In genomic region chr4:48779095-48779997, GRCh38 we compare ENCODE assay signal across 1 cellular context.
TF ChIP-seq lines count a peak whose summit lies in the region.

No MANE protein-coding gene starts in this region.

TF ChIP-seq in K562, 482 proteins besides CTCF, POLR2A, EP300 and RAD21 (continued from another document and continues in another):
- TF ChIP-seq, protein P1, sequence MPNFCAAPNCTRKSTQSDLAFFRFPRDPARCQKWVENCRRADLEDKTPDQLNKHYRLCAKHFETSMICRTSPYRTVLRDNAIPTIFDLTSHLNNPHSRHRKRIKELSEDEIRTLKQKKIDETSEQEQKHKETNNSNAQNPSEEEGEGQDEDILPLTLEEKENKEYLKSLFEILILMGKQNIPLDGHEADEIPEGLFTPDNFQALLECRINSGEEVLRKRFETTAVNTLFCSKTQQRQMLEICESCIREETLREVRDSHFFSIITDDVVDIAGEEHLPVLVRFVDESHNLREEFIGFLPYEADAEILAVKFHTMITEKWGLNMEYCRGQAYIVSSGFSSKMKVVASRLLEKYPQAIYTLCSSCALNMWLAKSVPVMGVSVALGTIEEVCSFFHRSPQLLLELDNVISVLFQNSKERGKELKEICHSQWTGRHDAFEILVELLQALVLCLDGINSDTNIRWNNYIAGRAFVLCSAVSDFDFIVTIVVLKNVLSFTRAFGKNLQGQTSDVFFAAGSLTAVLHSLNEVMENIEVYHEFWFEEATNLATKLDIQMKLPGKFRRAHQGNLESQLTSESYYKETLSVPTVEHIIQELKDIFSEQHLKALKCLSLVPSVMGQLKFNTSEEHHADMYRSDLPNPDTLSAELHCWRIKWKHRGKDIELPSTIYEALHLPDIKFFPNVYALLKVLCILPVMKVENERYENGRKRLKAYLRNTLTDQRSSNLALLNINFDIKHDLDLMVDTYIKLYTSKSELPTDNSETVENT (CRISPR knock-in tag; IDR thresholded peaks at IDR 0.05): peak; percentile 11; the same call in 1 of the 2 replicates
- TF ChIP-seq RBM34 (IDR thresholded peaks at IDR 0.05; ENCODE audit: borderline replicate concordance, insufficient read depth, low read length): no peak; the same call in 1 of the 2 replicates
- TF ChIP-seq ZNF707 (CRISPR knock-in tag; conservative IDR thresholded peaks at IDR 0.05): no peak
- no peak for TF ChIP-seq ZNF316 (IDR thresholded peaks at IDR 0.05)
- peak; percentile 89; the same call in 1 of the 2 replicates for TF ChIP-seq KAT7 (CRISPR knock-in tag; IDR thresholded peaks at IDR 0.05; ENCODE audit: borderline replicate concordance)
- peak; percentile 50; the same call in 1 of the 2 replicates for TF ChIP-seq ZNF511 (CRISPR knock-in tag; IDR thresholded peaks at IDR 0.05)
- TF ChIP-seq NCOR1 (IDR thresholded peaks at IDR 0.05): no peak
- no peak for TF ChIP-seq WHSC1 (IDR thresholded peaks at IDR 0.05; ENCODE audit: low read length)
- TF ChIP-seq RAD51 (IDR thresholded peaks at IDR 0.05; ENCODE audit: borderline replicate concordance, low read depth): no peak
- TF ChIP-seq NR1H2 (CRISPR knock-in tag; IDR thresholded peaks at IDR 0.05): no peak
- no peak for TF ChIP-seq ZNF224 (CRISPR knock-in tag; IDR thresholded peaks at IDR 0.05)
- TF ChIP-seq MCM2 (IDR thresholded peaks at IDR 0.05; ENCODE audit: low read depth): no peak
- TF ChIP-seq, protein P2, sequence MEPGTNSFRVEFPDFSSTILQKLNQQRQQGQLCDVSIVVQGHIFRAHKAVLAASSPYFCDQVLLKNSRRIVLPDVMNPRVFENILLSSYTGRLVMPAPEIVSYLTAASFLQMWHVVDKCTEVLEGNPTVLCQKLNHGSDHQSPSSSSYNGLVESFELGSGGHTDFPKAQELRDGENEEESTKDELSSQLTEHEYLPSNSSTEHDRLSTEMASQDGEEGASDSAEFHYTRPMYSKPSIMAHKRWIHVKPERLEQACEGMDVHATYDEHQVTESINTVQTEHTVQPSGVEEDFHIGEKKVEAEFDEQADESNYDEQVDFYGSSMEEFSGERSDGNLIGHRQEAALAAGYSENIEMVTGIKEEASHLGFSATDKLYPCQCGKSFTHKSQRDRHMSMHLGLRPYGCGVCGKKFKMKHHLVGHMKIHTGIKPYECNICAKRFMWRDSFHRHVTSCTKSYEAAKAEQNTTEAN (CRISPR knock-in tag; IDR thresholded peaks at IDR 0.05): 0 out of 2 replicates have a peak, but pooled peaks have one; percentile 17
- TF ChIP-seq DDX20 (tag; IDR thresholded peaks at IDR 0.05; ENCODE audit: low read depth): no peak
- TF ChIP-seq FUS (optimal IDR thresholded peaks at IDR 0.05; ENCODE audit: low read depth, low read length): no peak
- TF ChIP-seq KDM5B (IDR thresholded peaks at IDR 0.05; ENCODE audit: insufficient replicate concordance, low read depth, low read length): peak; percentile 3
- TF ChIP-seq C11orf30 (IDR thresholded peaks at IDR 0.05; ENCODE audit: low read depth): no peak
- no peak for TF ChIP-seq ETV5 (CRISPR knock-in tag; IDR thresholded peaks at IDR 0.05; ENCODE audit: low read depth)
- TF ChIP-seq ETV1 (tag; conservative IDR thresholded peaks at IDR 0.05; ENCODE audit: low read depth): no peak
- TF ChIP-seq, protein P3, sequence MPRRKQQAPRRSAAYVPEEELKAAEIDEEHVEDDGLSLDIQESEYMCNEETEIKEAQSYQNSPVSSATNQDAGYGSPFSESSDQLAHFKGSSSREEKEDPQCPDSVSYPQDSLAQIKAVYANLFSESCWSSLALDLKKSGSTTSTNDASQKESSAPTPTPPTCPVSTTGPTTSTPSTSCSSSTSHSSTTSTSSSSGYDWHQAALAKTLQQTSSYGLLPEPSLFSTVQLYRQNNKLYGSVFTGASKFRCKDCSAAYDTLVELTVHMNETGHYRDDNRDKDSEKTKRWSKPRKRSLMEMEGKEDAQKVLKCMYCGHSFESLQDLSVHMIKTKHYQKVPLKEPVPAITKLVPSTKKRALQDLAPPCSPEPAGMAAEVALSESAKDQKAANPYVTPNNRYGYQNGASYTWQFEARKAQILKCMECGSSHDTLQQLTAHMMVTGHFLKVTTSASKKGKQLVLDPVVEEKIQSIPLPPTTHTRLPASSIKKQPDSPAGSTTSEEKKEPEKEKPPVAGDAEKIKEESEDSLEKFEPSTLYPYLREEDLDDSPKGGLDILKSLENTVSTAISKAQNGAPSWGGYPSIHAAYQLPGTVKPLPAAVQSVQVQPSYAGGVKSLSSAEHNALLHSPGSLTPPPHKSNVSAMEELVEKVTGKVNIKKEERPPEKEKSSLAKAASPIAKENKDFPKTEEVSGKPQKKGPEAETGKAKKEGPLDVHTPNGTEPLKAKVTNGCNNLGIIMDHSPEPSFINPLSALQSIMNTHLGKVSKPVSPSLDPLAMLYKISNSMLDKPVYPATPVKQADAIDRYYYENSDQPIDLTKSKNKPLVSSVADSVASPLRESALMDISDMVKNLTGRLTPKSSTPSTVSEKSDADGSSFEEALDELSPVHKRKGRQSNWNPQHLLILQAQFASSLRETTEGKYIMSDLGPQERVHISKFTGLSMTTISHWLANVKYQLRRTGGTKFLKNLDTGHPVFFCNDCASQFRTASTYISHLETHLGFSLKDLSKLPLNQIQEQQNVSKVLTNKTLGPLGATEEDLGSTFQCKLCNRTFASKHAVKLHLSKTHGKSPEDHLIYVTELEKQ (CRISPR knock-in tag; IDR thresholded peaks at IDR 0.05): no peak
- TF ChIP-seq LCOR (CRISPR knock-in tag; IDR thresholded peaks at IDR 0.05): no peak
- TF ChIP-seq ZNF717 (CRISPR knock-in tag; IDR thresholded peaks at IDR 0.05): no peak
- no peak for TF ChIP-seq HDGF (IDR thresholded peaks at IDR 0.05)
- TF ChIP-seq PHB (CRISPR knock-in tag; IDR thresholded peaks at IDR 0.05): no peak
- no peak for TF ChIP-seq ZNF551 (CRISPR knock-in tag; IDR thresholded peaks at IDR 0.05)
- no peak for TF ChIP-seq CUX1 (CRISPR knock-in tag; IDR thresholded peaks at IDR 0.05)
- no peak for TF ChIP-seq ILK (tag; IDR thresholded peaks at IDR 0.05; ENCODE audit: borderline replicate concordance, low read depth)
- TF ChIP-seq RNF2 (IDR thresholded peaks at IDR 0.05): no peak
- TF ChIP-seq, protein P4, sequence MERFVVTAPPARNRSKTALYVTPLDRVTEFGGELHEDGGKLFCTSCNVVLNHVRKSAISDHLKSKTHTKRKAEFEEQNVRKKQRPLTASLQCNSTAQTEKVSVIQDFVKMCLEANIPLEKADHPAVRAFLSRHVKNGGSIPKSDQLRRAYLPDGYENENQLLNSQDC (CRISPR knock-in tag; IDR thresholded peaks at IDR 0.05): no peak
- TF ChIP-seq, protein P5, sequence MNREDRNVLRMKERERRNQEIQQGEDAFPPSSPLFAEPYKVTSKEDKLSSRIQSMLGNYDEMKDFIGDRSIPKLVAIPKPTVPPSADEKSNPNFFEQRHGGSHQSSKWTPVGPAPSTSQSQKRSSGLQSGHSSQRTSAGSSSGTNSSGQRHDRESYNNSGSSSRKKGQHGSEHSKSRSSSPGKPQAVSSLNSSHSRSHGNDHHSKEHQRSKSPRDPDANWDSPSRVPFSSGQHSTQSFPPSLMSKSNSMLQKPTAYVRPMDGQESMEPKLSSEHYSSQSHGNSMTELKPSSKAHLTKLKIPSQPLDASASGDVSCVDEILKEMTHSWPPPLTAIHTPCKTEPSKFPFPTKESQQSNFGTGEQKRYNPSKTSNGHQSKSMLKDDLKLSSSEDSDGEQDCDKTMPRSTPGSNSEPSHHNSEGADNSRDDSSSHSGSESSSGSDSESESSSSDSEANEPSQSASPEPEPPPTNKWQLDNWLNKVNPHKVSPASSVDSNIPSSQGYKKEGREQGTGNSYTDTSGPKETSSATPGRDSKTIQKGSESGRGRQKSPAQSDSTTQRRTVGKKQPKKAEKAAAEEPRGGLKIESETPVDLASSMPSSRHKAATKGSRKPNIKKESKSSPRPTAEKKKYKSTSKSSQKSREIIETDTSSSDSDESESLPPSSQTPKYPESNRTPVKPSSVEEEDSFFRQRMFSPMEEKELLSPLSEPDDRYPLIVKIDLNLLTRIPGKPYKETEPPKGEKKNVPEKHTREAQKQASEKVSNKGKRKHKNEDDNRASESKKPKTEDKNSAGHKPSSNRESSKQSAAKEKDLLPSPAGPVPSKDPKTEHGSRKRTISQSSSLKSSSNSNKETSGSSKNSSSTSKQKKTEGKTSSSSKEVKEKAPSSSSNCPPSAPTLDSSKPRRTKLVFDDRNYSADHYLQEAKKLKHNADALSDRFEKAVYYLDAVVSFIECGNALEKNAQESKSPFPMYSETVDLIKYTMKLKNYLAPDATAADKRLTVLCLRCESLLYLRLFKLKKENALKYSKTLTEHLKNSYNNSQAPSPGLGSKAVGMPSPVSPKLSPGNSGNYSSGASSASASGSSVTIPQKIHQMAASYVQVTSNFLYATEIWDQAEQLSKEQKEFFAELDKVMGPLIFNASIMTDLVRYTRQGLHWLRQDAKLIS (CRISPR knock-in tag; IDR thresholded peaks at IDR 0.05): no peak; the same call in 1 of the 2 replicates
- no peak for TF ChIP-seq ZNF175 (CRISPR knock-in tag; IDR thresholded peaks at IDR 0.05; ENCODE audit: low read depth)
- TF ChIP-seq ZNF347 (CRISPR knock-in tag; IDR thresholded peaks at IDR 0.05; ENCODE audit: low read depth): no peak
- 0 out of 2 replicates have a peak, but pooled peaks have one; percentile 22 for TF ChIP-seq L3MBTL2 (IDR thresholded peaks at IDR 0.05)
- TF ChIP-seq PURB (CRISPR knock-in tag; IDR thresholded peaks at IDR 0.05; ENCODE audit: low read depth): no peak
- no peak for TF ChIP-seq POLR2B (IDR thresholded peaks at IDR 0.05; ENCODE audit: low read depth, partially characterized antibody)
- TF ChIP-seq, protein P6, sequence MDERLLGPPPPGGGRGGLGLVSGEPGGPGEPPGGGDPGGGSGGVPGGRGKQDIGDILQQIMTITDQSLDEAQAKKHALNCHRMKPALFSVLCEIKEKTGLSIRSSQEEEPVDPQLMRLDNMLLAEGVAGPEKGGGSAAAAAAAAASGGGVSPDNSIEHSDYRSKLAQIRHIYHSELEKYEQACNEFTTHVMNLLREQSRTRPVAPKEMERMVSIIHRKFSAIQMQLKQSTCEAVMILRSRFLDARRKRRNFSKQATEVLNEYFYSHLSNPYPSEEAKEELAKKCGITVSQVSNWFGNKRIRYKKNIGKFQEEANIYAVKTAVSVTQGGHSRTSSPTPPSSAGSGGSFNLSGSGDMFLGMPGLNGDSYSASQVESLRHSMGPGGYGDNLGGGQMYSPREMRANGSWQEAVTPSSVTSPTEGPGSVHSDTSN (CRISPR knock-in tag; IDR thresholded peaks at IDR 0.05; ENCODE audit: low read depth): no peak
- TF ChIP-seq, protein P6 (tag; conservative IDR thresholded peaks at IDR 0.05; ENCODE audit: low read depth): peak; percentile 53; the same call in 1 of the 2 replicates
- TF ChIP-seq ZNF263 (CRISPR knock-in tag; IDR thresholded peaks at IDR 0.05; ENCODE audit: borderline replicate concordance): no peak
- TF ChIP-seq SMARCA5 (IDR thresholded peaks at IDR 0.05): no peak
- TF ChIP-seq HEY1 (CRISPR knock-in tag; IDR thresholded peaks at IDR 0.05; ENCODE audit: borderline replicate concordance): no peak
- no peak; the same call in 1 of the 2 replicates for TF ChIP-seq GABPA (tag; conservative IDR thresholded peaks at IDR 0.05; ENCODE audit: low read depth)
- no peak; the same call in 1 of the 2 replicates for TF ChIP-seq TFAP4 (CRISPR knock-in tag; IDR thresholded peaks at IDR 0.05; ENCODE audit: borderline replicate concordance)
- TF ChIP-seq SOX6 (IDR thresholded peaks at IDR 0.05): no peak
- TF ChIP-seq U2AF2 (optimal IDR thresholded peaks at IDR 0.05; ENCODE audit: low read depth, low read length): no peak
